ENCODE assay signal across 1 cellular context in genomic region chr11:112537846-112538330, GRCh38.
TF ChIP-seq lines count a peak whose summit lies in the region.

No MANE protein-coding gene starts in this region.

TF ChIP-seq in SK-N-SH, 30 proteins besides CTCF, POLR2A, EP300 and RAD21 (continued from another document):
- TF ChIP-seq USF1 (IDR thresholded peaks at IDR 0.05; ENCODE audit: borderline replicate concordance, low read depth), result no peak
- TF ChIP-seq FOXM1 (IDR thresholded peaks at IDR 0.05; ENCODE audit: low read depth), result no peak
- no peak for TF ChIP-seq RXRA (IDR thresholded peaks at IDR 0.05; ENCODE audit: borderline replicate concordance, low read depth)
- no peak for TF ChIP-seq PBX3 (IDR thresholded peaks at IDR 0.05)
TF ChIP-seq in SK-N-SH: peak in this region for 0.
